In genomic region chr16:89357460-89357859, GRCh38 we compare ENCODE assay signal across 9 cellular contexts.
DNase-seq lines count a peak whose midpoint lies in the region; ATAC-seq and TF ChIP-seq lines count a peak whose summit lies in the region.
"Had no signal": no experiment of that assay in that cellular context is flagged by ENCODE, and none has a peak within 500 bp of the region (broad histone marks: within the 10 kb centered on the region; RNA-seq: fewer than 3 reads in every experiment).

No MANE protein-coding gene starts in this region.

- H3K27me3 ChIP-seq in CD4-positive, alpha-beta memory T cell (ENCODE audit: insufficient read depth, low read length) = no peaks in the 10 kb centered on the region
- no peaks in the 10 kb centered on the region for H3K27me3 ChIP-seq in WERI-Rb-1 (ENCODE audit: insufficient read depth, low read depth, severe bottlenecking)
- H3K27me3 ChIP-seq: sigmoid colon had no signal

- H3K4me3 Mint-ChIP-seq in CD4-positive, alpha-beta memory T cell = peak overlapping the region in 7 of 8 donors; percentile 40 to 86 (median 80)
- peak overlapping the region; percentile 51 for H3K4me3 Mint-ChIP-seq in dendritic cell treated with granulocyte-macrophage colony-stimulating factor and Interleukin-4, amounts not matched to agents 40 ng/mL and 50 ng/mL, for 4 days
- peak overlapping the region in 2 of 3 experiments; percentile 4 to 23 for H3K4me3 Mint-ChIP-seq in nephron

- H3K27ac Mint-ChIP-seq in CD4-positive, alpha-beta memory T cell = peak overlapping the region; percentile 75 to 90 (median 87)
- peak overlapping the region; percentile 72 for H3K27ac Mint-ChIP-seq in dendritic cell treated with granulocyte-macrophage colony-stimulating factor and Interleukin-4, amounts not matched to agents 40 ng/mL and 50 ng/mL, for 4 days
- peak overlapping the region; percentile 25 to 69 (median 53) for H3K27ac Mint-ChIP-seq in nephron

- H3K9me3 ChIP-seq in CD4-positive, alpha-beta memory T cell (ENCODE audit: control insufficient read depth in 1 of 2, low read length in 2 of 2) = no peaks in the 10 kb centered on the region
- H3K9me3 ChIP-seq in WERI-Rb-1 (ENCODE audit: severe bottlenecking) = no peaks in the 10 kb centered on the region
- H3K9me3 ChIP-seq: sigmoid colon had no signal

- CTCF ChIA-PET in CD4-positive, alpha-beta memory T cell (lab: Charles Lee; ENCODE audit: partially characterized antibody) = interaction anchor here (0.9 to 1.5 kb wide), 3 partner anchors 10 to 132 kb away, joined by 3 to 4 read pairs (median 4); no protein-coding TSS in a partner anchor

- H3K4me1 ChIP-seq in CD4-positive, alpha-beta memory T cell (ENCODE audit: insufficient read depth, low read length) = peaks cover 88% of the 10 kb centered on the region

- ATAC-seq in GM19397 (IDR thresholded peaks at IDR 0.05; ENCODE audit: unreplicated experiment) (no peak), GM18520 (IDR thresholded peaks at IDR 0.05; ENCODE audit: unreplicated experiment) (no peak)

- H3K27me3 Mint-ChIP-seq in CD4-positive, alpha-beta memory T cell = no peaks in the 10 kb centered on the region
- no peaks in the 10 kb centered on the region for H3K27me3 Mint-ChIP-seq in dendritic cell treated with granulocyte-macrophage colony-stimulating factor and Interleukin-4, amounts not matched to agents 40 ng/mL and 50 ng/mL, for 4 days
- no peaks in the 10 kb centered on the region for H3K27me3 Mint-ChIP-seq in nephron (ENCODE audit: low read depth)

- no peak for DNase-seq in CD4-positive, alpha-beta memory T cell
- DNase-seq in NCI-H510A (lab: John Stamatoyannopoulos, UW) = peak; percentile 30
- DNase-seq in GDM1 (lab: John Stamatoyannopoulos, UW) = no peak
- no peak for DNase-seq in WERI-Rb-1
- DNase-seq: sigmoid colon had no signal

- intact Hi-C loops in CD4-positive, alpha-beta memory T cell (cut with micrococcal nuclease) = no loop called here
- intact Hi-C loops in dendritic cell treated with granulocyte-macrophage colony-stimulating factor and Interleukin-4, amounts not matched to agents 40 ng/mL and 50 ng/mL, for 4 days (cut with micrococcal nuclease) = no loop called here

- H3K36me3 Mint-ChIP-seq in CD4-positive, alpha-beta memory T cell = peaks cover 5 to 19% of the 10 kb centered on the region in 2 donors
- H3K36me3 Mint-ChIP-seq in dendritic cell treated with granulocyte-macrophage colony-stimulating factor and Interleukin-4, amounts not matched to agents 40 ng/mL and 50 ng/mL, for 4 days (ENCODE audit: low read depth) = peaks cover 45% of the 10 kb centered on the region
- no peaks in the 10 kb centered on the region for H3K36me3 Mint-ChIP-seq in nephron (ENCODE audit: low read depth)

- POLR2A ChIA-PET in CD4-positive, alpha-beta memory T cell (lab: Charles Lee; ENCODE audit: partially characterized antibody) = interaction anchor here (0.9 to 2.4 kb wide), 5 partner anchors 8 to 131 kb away, joined by 3 to 13 read pairs (median 4); no protein-coding TSS in a partner anchor

- H3K4me1 Mint-ChIP-seq in CD4-positive, alpha-beta memory T cell = peaks cover 69 to 95% (median 84%) of the 10 kb centered on the region in 4 donors
- H3K4me1 Mint-ChIP-seq in dendritic cell treated with granulocyte-macrophage colony-stimulating factor and Interleukin-4, amounts not matched to agents 40 ng/mL and 50 ng/mL, for 4 days (ENCODE audit: low read depth) = peaks cover 89% of the 10 kb centered on the region
- peaks cover 77% of the 10 kb centered on the region for H3K4me1 Mint-ChIP-seq in nephron

- peak overlapping the region; percentile 60 for H3K27ac ChIP-seq in CD4-positive, alpha-beta memory T cell (ENCODE audit: low read depth, low read length)
- no peak overlapping the region for H3K27ac ChIP-seq in WERI-Rb-1

- TF ChIP-seq CTCF in nephron (IDR thresholded peaks at IDR 0.05; ENCODE audit: unreplicated experiment in 3 of 3) (no peak), WERI-Rb-1 (IDR thresholded peaks at IDR 0.05; ENCODE audit: low read depth, low read length) (no peak)

- H3K4me3 ChIP-seq in CD4-positive, alpha-beta memory T cell (ENCODE audit: low read length in 2 of 2) = no peak overlapping the region
- H3K4me3 ChIP-seq in WERI-Rb-1 (ENCODE audit: low read depth, low read length) = no peak overlapping the region
- H3K4me3 ChIP-seq: sigmoid colon had no signal

- peaks cover 3% of the 10 kb centered on the region for H3K36me3 ChIP-seq in CD4-positive, alpha-beta memory T cell (ENCODE audit: insufficient read depth, low read length)
- no peaks in the 10 kb centered on the region; the same call in 1 of the 2 replicates for H3K36me3 ChIP-seq in WERI-Rb-1
- H3K36me3 ChIP-seq: sigmoid colon had no signal

- peaks cover 0 to 2% (median 0%) of the 10 kb centered on the region in 8 donors for H3K9me3 Mint-ChIP-seq in CD4-positive, alpha-beta memory T cell
- H3K9me3 Mint-ChIP-seq in dendritic cell treated with granulocyte-macrophage colony-stimulating factor and Interleukin-4, amounts not matched to agents 40 ng/mL and 50 ng/mL, for 4 days = no peaks in the 10 kb centered on the region
- no peaks in the 10 kb centered on the region for H3K9me3 Mint-ChIP-seq in nephron

Comparison
In these comparisons a context has a peak if more than half of its experiments do, and no peak if none do; other contexts are left out.
1. H3K4me3 Mint-ChIP-seq: peak in every context shown above with its lines; median percentile 80 in CD4-positive, alpha-beta memory T cell; 51 in dendritic cell treated with granulocyte-macrophage colony-stimulating factor and Interleukin-4, amounts not matched to agents 40 ng/mL and 50 ng/mL, for 4 days; 14 in nephron.